In the genomic region with DNA sequence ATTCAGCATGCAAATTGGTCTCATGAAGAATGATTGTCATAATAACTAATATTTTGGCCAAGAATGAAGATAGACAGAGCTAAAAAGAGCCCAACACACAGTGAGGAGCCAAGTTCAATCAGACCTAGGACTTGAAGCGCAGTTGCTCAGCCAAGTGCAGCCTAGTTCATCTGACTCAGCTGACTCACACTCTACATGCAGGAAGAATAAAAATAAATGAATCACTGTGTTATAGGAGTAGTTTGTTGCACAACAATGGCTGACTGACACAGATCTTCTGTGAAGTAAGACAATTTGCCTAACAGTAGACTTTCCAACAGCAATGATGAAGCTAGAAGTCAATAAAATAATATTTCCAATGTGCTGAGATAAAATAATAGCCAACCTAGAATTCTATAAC, we compare ENCODE assay signal across 15 cellular contexts.
DNase-seq lines count a peak whose midpoint lies in the region; ATAC-seq and TF ChIP-seq lines count a peak whose summit lies in the region.
"Had no signal": no experiment of that assay in that cellular context is flagged by ENCODE, and none has a peak within 500 bp of the region (broad histone marks: within the 10 kb centered on the region; RNA-seq: fewer than 3 reads in every experiment).

No MANE protein-coding gene starts in this region.

- no peaks in the 10 kb centered on the region for H3K36me3 ChIP-seq in colonic mucosa
- no peaks in the 10 kb centered on the region for H3K36me3 ChIP-seq in mesenchymal stem cell (ENCODE audit: control insufficient read depth in 1 of 2, insufficient read depth in 2 of 2, low read depth in 1 of 2, low read length in 2 of 2)
- H3K36me3 ChIP-seq: Peyer's patch had no signal

- H4K8ac ChIP-seq in mesenchymal stem cell (ENCODE audit: low read length), result no peak overlapping the region

- no peak overlapping the region for H3K4me2 ChIP-seq in mesenchymal stem cell (ENCODE audit: low read length, poor library complexity, severe bottlenecking)

- DNase-seq in AG20443 (ENCODE audit: low spot score) (peak; percentile 44), LoVo (ENCODE audit: low spot score) (peak; percentile 34), colonic mucosa (peak; percentile 33), mesenchymal stem cell (peak; percentile 2), coronary artery (ENCODE audit: low spot score) (no peak), germinal center (ENCODE audit: low spot score) (no peak)
- DNase-seq in activated naive CD8-positive, alpha-beta T cell treated with anti-CD3 and anti-CD28 coated beads, Interleukin-2, amount 50 U/mL, for 24 hours, result no peak
- DNase-seq: activated CD8-positive, alpha-beta memory T cell treated with anti-CD3 and anti-CD28 coated beads, Interleukin-2, amount 50 U/mL, for 48 hours; anterior cingulate cortex; NCI-H146; nucleus accumbens; stimulated activated CD4-positive, alpha-beta T cell treated with anti-CD3 and anti-CD28 coated beads, Interleukin-4, amount 100 ng/mL, for 1 hour had no signal

- no peak overlapping the region for H3K4me3 Mint-ChIP-seq in activated naive CD8-positive, alpha-beta T cell treated with anti-CD3 and anti-CD28 coated beads, Interleukin-2, amount 50 U/mL, for 24 hours

- H3K4me3 ChIP-seq in colonic mucosa (no peak overlapping the region), mesenchymal stem cell (ENCODE audit: insufficient read depth in 1 of 2, low read depth in 1 of 2, low read length in 2 of 2) (peak overlapping the region in 1 of 2 experiments; percentile 7), coronary artery (no peak overlapping the region)
- H3K4me3 ChIP-seq: Peyer's patch had no signal

- H3K9me3 Mint-ChIP-seq in activated naive CD8-positive, alpha-beta T cell treated with anti-CD3 and anti-CD28 coated beads, Interleukin-2, amount 50 U/mL, for 24 hours, result peaks cover 6% of the 10 kb centered on the region

- H3K27ac Mint-ChIP-seq in activated naive CD8-positive, alpha-beta T cell treated with anti-CD3 and anti-CD28 coated beads, Interleukin-2, amount 50 U/mL, for 24 hours, result no peak overlapping the region

- no peak for ATAC-seq in activated naive CD8-positive, alpha-beta T cell treated with anti-CD3 and anti-CD28 coated beads, Interleukin-2, amount 50 U/mL, for 24 hours
- ATAC-seq in HG02884 (IDR thresholded peaks at IDR 0.05; ENCODE audit: unreplicated experiment), result no peak

- no peak overlapping the region for H2AK5ac ChIP-seq in mesenchymal stem cell (ENCODE audit: low read length, severe bottlenecking)

- H3K4ac ChIP-seq in mesenchymal stem cell (ENCODE audit: low read depth in 1 of 2, low read length in 2 of 2), result no peak overlapping the region

- no peaks in the 10 kb centered on the region for H3K36me3 Mint-ChIP-seq in activated naive CD8-positive, alpha-beta T cell treated with anti-CD3 and anti-CD28 coated beads, Interleukin-2, amount 50 U/mL, for 24 hours (ENCODE audit: low read depth)

- WGBS in mesenchymal stem cell, result 92% methylated on average over 1 of the region's 1 CpG

- no peak overlapping the region for H2BK15ac ChIP-seq in mesenchymal stem cell (ENCODE audit: low read depth, poor library complexity, severe bottlenecking)

- no peak overlapping the region for H2BK120ac ChIP-seq in mesenchymal stem cell (ENCODE audit: low read depth, low read length)

- H3K79me1 ChIP-seq in mesenchymal stem cell (replicated peaks; ENCODE audit: low read length, poor library complexity, severe bottlenecking), result no peaks in the 10 kb centered on the region

- no peak overlapping the region for H3K18ac ChIP-seq in mesenchymal stem cell (ENCODE audit: low read depth in 1 of 2, low read length in 2 of 2)

- H4K91ac ChIP-seq in mesenchymal stem cell (ENCODE audit: low read length), result no peak overlapping the region

- no peak overlapping the region for H3K14ac ChIP-seq in mesenchymal stem cell (ENCODE audit: low read length in 2 of 2)

- H3K9me3 ChIP-seq in colonic mucosa (no peaks in the 10 kb centered on the region), mesenchymal stem cell (ENCODE audit: control insufficient read depth, low read length) (no peaks in the 10 kb centered on the region)
- H3K9me3 ChIP-seq: Peyer's patch had no signal

- H2BK5ac ChIP-seq in mesenchymal stem cell (ENCODE audit: low read depth, low read length, poor library complexity, severe bottlenecking), result no peak overlapping the region

- no peaks in the 10 kb centered on the region for H3K4me1 ChIP-seq in colonic mucosa
- peaks cover 2% of the 10 kb centered on the region for H3K4me1 ChIP-seq in mesenchymal stem cell (ENCODE audit: control insufficient read depth, insufficient read depth, low read depth, low read length)

- intact Hi-C loops in colonic mucosa (cut with DNase I), result no loop called here

- H2AFZ ChIP-seq in mesenchymal stem cell (ENCODE audit: low read depth, low read length), result no peak overlapping the region

- H3K27me3 Mint-ChIP-seq in activated naive CD8-positive, alpha-beta T cell treated with anti-CD3 and anti-CD28 coated beads, Interleukin-2, amount 50 U/mL, for 24 hours, result no peaks in the 10 kb centered on the region

- no peak overlapping the region for H3K27ac ChIP-seq in colonic mucosa
- no peak overlapping the region for H3K27ac ChIP-seq in mesenchymal stem cell (ENCODE audit: low read length, poor library complexity, severe bottlenecking)
- H3K27ac ChIP-seq in coronary artery, result no peak overlapping the region
- H3K27ac ChIP-seq: C4-2B, Peyer's patch had no signal

- H3K4me1 Mint-ChIP-seq in activated naive CD8-positive, alpha-beta T cell treated with anti-CD3 and anti-CD28 coated beads, Interleukin-2, amount 50 U/mL, for 24 hours, result no peaks in the 10 kb centered on the region

- H3K9ac ChIP-seq in colonic mucosa (ENCODE audit: low read depth in 2 of 2, low read length in 2 of 2) (no peak overlapping the region), mesenchymal stem cell (ENCODE audit: low read length) (peak overlapping the region; percentile 69)

- H2BK12ac ChIP-seq in mesenchymal stem cell (ENCODE audit: low read length in 2 of 2), result no peak overlapping the region

- H3K27me3 ChIP-seq in colonic mucosa (no peaks in the 10 kb centered on the region), mesenchymal stem cell (ENCODE audit: control insufficient read depth in 1 of 2, insufficient read depth in 1 of 2, low read length in 2 of 2) (no peaks in the 10 kb centered on the region)
- H3K27me3 ChIP-seq: Peyer's patch had no signal

- H3K23ac ChIP-seq in mesenchymal stem cell (ENCODE audit: low read length in 2 of 2), result no peak overlapping the region

- TF ChIP-seq CTCF in colonic mucosa (IDR thresholded peaks at IDR 0.05) (no peak), coronary artery (IDR thresholded peaks at IDR 0.05) (no peak)

Comparison
In these comparisons a context has a peak if more than half of its experiments do, and no peak if none do; other contexts are left out.
1. DNase-seq: peak in AG20443 (single experiment), LoVo (single experiment), colonic mucosa (single experiment) and mesenchymal stem cell (single experiment); none in coronary artery (single experiment), activated naive CD8-positive, alpha-beta T cell treated with anti-CD3 and anti-CD28 coated beads, Interleukin-2, amount 50 U/mL, for 24 hours (single experiment) and germinal center (single experiment).